In genomic region chr6:27546522-27546921, GRCh38 we compare ENCODE assay signal across 16 cellular contexts.
DNase-seq lines count a peak whose midpoint lies in the region; ATAC-seq, FAIRE-seq and TF ChIP-seq lines count a peak whose summit lies in the region.
"Had no signal": no experiment of that assay in that cellular context is flagged by ENCODE, and none has a peak within 500 bp of the region (broad histone marks: within the 10 kb centered on the region; RNA-seq: fewer than 3 reads in every experiment).

No MANE protein-coding gene starts in this region.

- peak overlapping the region; percentile 93; the same call in 1 of the 2 replicates for H3K4me3 ChIP-seq in HUES64 (ENCODE audit: low read length)
- 0 out of 2 replicates have a peak overlapping the region, but pooled peaks have one; percentile 96 for H3K4me3 ChIP-seq in iPS-20b (ENCODE audit: low read length)
- H3K4me3 ChIP-seq in kidney (ENCODE audit: low read length in 2 of 2), result no peak overlapping the region
- H3K4me3 ChIP-seq: BLaER1 treated with 17β-estradiol and CSF1 and Interleukin-3, amounts not matched to agents 10 nM and 100 nM had no signal

- H3K9me3 ChIP-seq in HUES64 (ENCODE audit: insufficient read depth, low read depth, low read length), result no peaks in the 10 kb centered on the region
- H3K9me3 ChIP-seq in iPS-20b (ENCODE audit: insufficient read depth, low read depth, low read length), result no peaks in the 10 kb centered on the region
- peaks cover 0 to 3% of the 10 kb centered on the region in 2 donors for H3K9me3 ChIP-seq in kidney (ENCODE audit: control insufficient read depth in 1 of 2, low read length in 2 of 2)

- H3K27ac ChIP-seq in HUES64 (ENCODE audit: low read depth, low read length) (no peak overlapping the region), iPS-20b (ENCODE audit: low read length) (no peak overlapping the region), kidney (ENCODE audit: low read depth in 2 of 2, low read length in 2 of 2) (no peak overlapping the region)
- H3K27ac ChIP-seq: 22Rv1; BLaER1 treated with 17β-estradiol and CSF1 and Interleukin-3, amounts not matched to agents 10 nM and 100 nM; GM23248 had no signal

- ATAC-seq in GM18520 (IDR thresholded peaks at IDR 0.05; ENCODE audit: unreplicated experiment), result no peak

- H3K4me1 ChIP-seq in HUES64 (ENCODE audit: insufficient read depth, low read length) (no peaks in the 10 kb centered on the region; the same call in 1 of the 2 replicates), iPS-20b (ENCODE audit: insufficient read depth, low read length) (0 out of 2 replicates have a peak, but pooled peaks cover 3% of the 10 kb centered on the region), kidney (ENCODE audit: control insufficient read depth in 1 of 2, insufficient read depth in 1 of 2, low read depth in 1 of 2, low read length in 2 of 2) (no peaks in the 10 kb centered on the region)
- H3K4me1 ChIP-seq: BLaER1 treated with 17β-estradiol and CSF1 and Interleukin-3, amounts not matched to agents 10 nM and 100 nM had no signal

- peaks cover 26% of the 10 kb centered on the region for H3K27me3 ChIP-seq in HUES64 (ENCODE audit: insufficient read depth, low read length)
- peaks cover 52% of the 10 kb centered on the region for H3K27me3 ChIP-seq in iPS-20b (ENCODE audit: insufficient read depth, low read length)
- H3K27me3 ChIP-seq: BLaER1 treated with 17β-estradiol and CSF1 and Interleukin-3, amounts not matched to agents 10 nM and 100 nM had no signal

- TF ChIP-seq CTCF in kidney (IDR thresholded peaks at IDR 0.05; ENCODE audit: borderline replicate concordance, extremely low read depth, insufficient read depth), result no peak

- intact Hi-C loops in kidney (cut with DNase I), result no loop called here

- 99% methylated on average over 6 of the region's 7 CpGs for WGBS in HUES64

- FAIRE-seq in kidney (lab: Jason Lieb, UNC), result no peak

- H3K9ac ChIP-seq in HUES64 (ENCODE audit: low read depth, low read length) (no peak overlapping the region), iPS-20b (ENCODE audit: low read depth, low read length) (no peak overlapping the region), kidney (ENCODE audit: low read length in 2 of 2) (no peak overlapping the region)
- H3K9ac ChIP-seq: BLaER1 treated with 17β-estradiol and CSF1 and Interleukin-3, amounts not matched to agents 10 nM and 100 nM; GM23248 had no signal

- H3K36me3 ChIP-seq in HUES64 (ENCODE audit: insufficient read depth, low read length), result no peaks in the 10 kb centered on the region
- no peaks in the 10 kb centered on the region for H3K36me3 ChIP-seq in iPS-20b (ENCODE audit: insufficient read depth, low read depth, low read length)
- no peaks in the 10 kb centered on the region for H3K36me3 ChIP-seq in kidney (ENCODE audit: control insufficient read depth in 1 of 2, insufficient read depth in 2 of 2, low read length in 2 of 2)
- H3K36me3 ChIP-seq: BLaER1 treated with 17β-estradiol and CSF1 and Interleukin-3, amounts not matched to agents 10 nM and 100 nM had no signal

- peak; percentile 47 for DNase-seq in NCI-H748 (lab: John Stamatoyannopoulos, UW; ENCODE audit: unreplicated experiment)
- no peak for DNase-seq in NCI-H748 treated with DMSO at 0.1 percent for 48 hours (lab: John Stamatoyannopoulos, UW)
- DNase-seq in kidney, result no peak
- DNase-seq in amniotic stem cell (lab: John Stamatoyannopoulos, UW), result no peak
- no peak for DNase-seq in stimulated activated CD4-positive, alpha-beta T cell treated with anti-CD3 and anti-CD28 coated beads, Interleukin-4, amount 100 ng/mL, for 1 hour
- DNase-seq: ACHN; CD4-positive, CD25-positive, alpha-beta regulatory T cell; DMS 273 treated with DMSO at 0.1 percent for 48 hours; GM23248; H7; Karpas-422 had no signal

Comparison
In these comparisons a context has a peak if more than half of its experiments do, and no peak if none do; other contexts are left out.
1. H3K4me3 ChIP-seq: peak in HUES64 (single experiment) and iPS-20b (single experiment); none in kidney (0 of 2).